Comparison of ENCODE assay signal across 1 cellular context in the genomic region with DNA sequence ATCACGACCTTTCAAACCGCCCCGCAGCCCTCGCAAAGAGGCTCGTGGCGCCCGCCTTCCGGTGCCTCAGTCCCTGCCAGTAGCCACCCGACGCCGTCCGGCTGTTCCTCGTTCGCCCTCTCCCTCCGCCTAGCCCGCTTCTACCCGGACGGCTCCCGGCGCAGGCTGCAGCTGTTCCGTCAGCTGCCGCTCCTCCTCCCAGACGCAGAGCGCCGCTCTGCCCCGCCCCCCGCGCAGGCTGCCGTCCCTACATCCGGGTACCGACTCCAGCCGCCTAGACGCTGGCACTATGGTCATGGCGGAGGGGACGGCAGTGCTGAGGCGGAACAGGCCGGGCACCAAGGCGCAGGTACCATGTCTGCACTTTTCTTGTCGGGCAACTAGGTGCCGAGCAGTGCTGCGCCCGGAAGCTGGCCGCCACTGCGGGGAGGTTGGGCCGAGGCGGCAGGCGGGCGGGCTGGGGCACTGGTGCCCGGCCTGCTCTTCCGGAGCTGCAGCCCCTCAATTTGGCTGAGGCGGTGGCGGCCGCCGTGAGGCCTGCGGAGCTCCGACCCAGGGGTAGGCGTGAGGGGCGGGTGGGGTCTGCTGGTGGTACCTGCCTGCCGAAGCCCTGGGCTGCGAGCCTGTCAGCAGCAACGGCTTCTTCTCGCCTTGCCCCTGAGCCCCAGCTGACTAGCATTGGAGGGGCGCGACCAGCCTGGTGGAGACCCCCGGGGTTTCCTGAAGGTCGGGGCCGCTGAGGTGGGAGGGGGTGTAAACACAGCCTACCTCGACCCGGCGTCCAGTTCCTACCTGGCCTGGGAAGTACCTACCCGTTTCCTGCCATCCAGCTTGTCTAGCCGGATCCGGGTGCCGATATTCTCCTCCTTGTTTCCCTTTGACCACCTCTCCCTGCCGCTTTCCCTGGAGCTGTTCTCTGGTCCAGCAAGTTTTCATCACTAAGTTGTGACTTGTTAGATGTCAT.
TF ChIP-seq lines count a peak whose summit lies in the region.

TSS of gene MOB4 (plus strand) at position 269 of the 964 bp plus-strand sequence. CDS start at position 290, 21 bp downstream.

TF ChIP-seq in HEK293, 187 proteins besides CTCF, POLR2A, EP300 and RAD21 (continued from another document and continues in another):
- TF ChIP-seq, protein P1, sequence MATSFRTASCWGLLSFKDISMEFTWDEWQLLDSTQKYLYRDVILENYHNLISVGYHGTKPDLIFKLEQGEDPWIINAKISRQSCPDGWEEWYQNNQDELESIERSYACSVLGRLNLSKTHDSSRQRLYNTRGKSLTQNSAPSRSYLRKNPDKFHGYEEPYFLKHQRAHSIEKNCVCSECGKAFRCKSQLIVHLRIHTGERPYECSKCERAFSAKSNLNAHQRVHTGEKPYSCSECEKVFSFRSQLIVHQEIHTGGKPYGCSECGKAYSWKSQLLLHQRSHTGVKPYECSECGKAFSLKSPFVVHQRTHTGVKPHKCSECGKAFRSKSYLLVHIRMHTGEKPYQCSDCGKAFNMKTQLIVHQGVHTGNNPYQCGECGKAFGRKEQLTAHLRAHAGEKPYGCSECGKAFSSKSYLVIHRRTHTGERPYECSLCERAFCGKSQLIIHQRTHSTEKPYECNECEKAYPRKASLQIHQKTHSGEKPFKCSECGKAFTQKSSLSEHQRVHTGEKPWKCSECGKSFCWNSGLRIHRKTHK (tag by site-specific recombination; IDR thresholded peaks at IDR 0.05) = no peak
- TF ChIP-seq INSM2 (tag by site-specific recombination; IDR thresholded peaks at IDR 0.05) = peak; percentile 23
- peak; percentile 62; the same call in 1 of the 2 replicates for TF ChIP-seq IKZF3 (tag by site-specific recombination; IDR thresholded peaks at IDR 0.05)
- no peak for TF ChIP-seq ZNF274 (IDR thresholded peaks at IDR 0.05; ENCODE audit: low read length)
- no peak for TF ChIP-seq ZNF274 (tag by site-specific recombination; IDR thresholded peaks at IDR 0.05; ENCODE audit: borderline replicate concordance)
- TF ChIP-seq SP2 (tag by site-specific recombination; IDR thresholded peaks at IDR 0.05) = peak; percentile 90
- peak; percentile 88; the same call in 1 of the 2 replicates for TF ChIP-seq ZNF580 (tag by site-specific recombination; IDR thresholded peaks at IDR 0.05)
- TF ChIP-seq ZNF433 (tag by site-specific recombination; IDR thresholded peaks at IDR 0.05; ENCODE audit: low read depth) = no peak
- TF ChIP-seq YY2 (tag by site-specific recombination; IDR thresholded peaks at IDR 0.05) = peak; percentile 82
- TF ChIP-seq ZNF785 (tag by site-specific recombination; IDR thresholded peaks at IDR 0.05) = no peak
- peak; percentile 89 for TF ChIP-seq ZNF501 (tag by site-specific recombination; IDR thresholded peaks at IDR 0.05)
- TF ChIP-seq KLF16 (tag by site-specific recombination; IDR thresholded peaks at IDR 0.05) = peak; percentile 84; the same call in 1 of the 2 replicates
- no peak for TF ChIP-seq GFI1B (tag by site-specific recombination; IDR thresholded peaks at IDR 0.05)
- no peak for TF ChIP-seq ZNF350 (tag by site-specific recombination; IDR thresholded peaks at IDR 0.05)
- no peak for TF ChIP-seq ZNF302 (tag by site-specific recombination; IDR thresholded peaks at IDR 0.05; ENCODE audit: low read depth)
- no peak for TF ChIP-seq ZSCAN23 (tag by site-specific recombination; IDR thresholded peaks at IDR 0.05)
- TF ChIP-seq ZNF629 (tag by site-specific recombination; IDR thresholded peaks at IDR 0.05) = peak; percentile 70
- TF ChIP-seq ZNF24 (tag by site-specific recombination; IDR thresholded peaks at IDR 0.05) = no peak
- no peak for TF ChIP-seq ZNF548 (tag by site-specific recombination; IDR thresholded peaks at IDR 0.05)
- no peak for TF ChIP-seq ZNF670 (tag by site-specific recombination; IDR thresholded peaks at IDR 0.05; ENCODE audit: low read depth)
- no peak for TF ChIP-seq ZNF624 (tag by site-specific recombination; IDR thresholded peaks at IDR 0.05)
- peak; percentile 97 for TF ChIP-seq ZNF610 (tag by site-specific recombination; IDR thresholded peaks at IDR 0.05; ENCODE audit: borderline replicate concordance)
- TF ChIP-seq ZNF2 (tag by site-specific recombination; IDR thresholded peaks at IDR 0.05) = peak; percentile 85
- no peak for TF ChIP-seq ZNF529 (tag by site-specific recombination; IDR thresholded peaks at IDR 0.05; ENCODE audit: insufficient replicate concordance)
- no peak for TF ChIP-seq ZNF132 (tag by site-specific recombination; IDR thresholded peaks at IDR 0.05; ENCODE audit: borderline replicate concordance)
- TF ChIP-seq, protein P2, sequence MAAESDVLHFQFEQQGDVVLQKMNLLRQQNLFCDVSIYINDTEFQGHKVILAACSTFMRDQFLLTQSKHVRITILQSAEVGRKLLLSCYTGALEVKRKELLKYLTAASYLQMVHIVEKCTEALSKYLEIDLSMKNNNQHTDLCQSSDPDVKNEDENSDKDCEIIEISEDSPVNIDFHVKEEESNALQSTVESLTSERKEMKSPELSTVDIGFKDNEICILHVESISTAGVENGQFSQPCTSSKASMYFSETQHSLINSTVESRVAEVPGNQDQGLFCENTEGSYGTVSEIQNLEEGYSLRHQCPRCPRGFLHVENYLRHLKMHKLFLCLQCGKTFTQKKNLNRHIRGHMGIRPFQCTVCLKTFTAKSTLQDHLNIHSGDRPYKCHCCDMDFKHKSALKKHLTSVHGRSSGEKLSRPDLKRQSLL (tag by site-specific recombination; IDR thresholded peaks at IDR 0.05) = no peak
- TF ChIP-seq ZNF292 (tag by site-specific recombination; IDR thresholded peaks at IDR 0.05; ENCODE audit: borderline replicate concordance, low read depth) = no peak
- peak; percentile 93 for TF ChIP-seq TRIM28 (IDR thresholded peaks at IDR 0.05; ENCODE audit: borderline replicate concordance, low read length)
- no peak for TF ChIP-seq ZNF10 (tag by site-specific recombination; IDR thresholded peaks at IDR 0.05)
- no peak for TF ChIP-seq ZBTB21 (tag by site-specific recombination; IDR thresholded peaks at IDR 0.05)
- TF ChIP-seq WT1 (tag by site-specific recombination; IDR thresholded peaks at IDR 0.05) = peak; percentile 35
- no peak for TF ChIP-seq ZNF423 (tag by site-specific recombination; IDR thresholded peaks at IDR 0.05)
- TF ChIP-seq ZNF37A (tag by site-specific recombination; IDR thresholded peaks at IDR 0.05) = no peak
- TF ChIP-seq ZNF324 (tag by site-specific recombination; IDR thresholded peaks at IDR 0.05) = peak; percentile 50; the same call in 1 of the 2 replicates
- no peak for TF ChIP-seq ZNF488 (tag by site-specific recombination; IDR thresholded peaks at IDR 0.05)
- peak; percentile 100 for TF ChIP-seq ZNF341 (tag by site-specific recombination; IDR thresholded peaks at IDR 0.05; ENCODE audit: low read depth)
- TF ChIP-seq ZNF394 (tag by site-specific recombination; IDR thresholded peaks at IDR 0.05; ENCODE audit: borderline replicate concordance) = peak; percentile 78; the same call in 1 of the 2 replicates
- no peak for TF ChIP-seq GLI2 (tag by site-specific recombination; IDR thresholded peaks at IDR 0.05; ENCODE audit: borderline replicate concordance, low read depth)
- TF ChIP-seq ZNF391 (tag by site-specific recombination; IDR thresholded peaks at IDR 0.05; ENCODE audit: borderline replicate concordance, low read depth) = no peak
- TF ChIP-seq, protein P3, sequence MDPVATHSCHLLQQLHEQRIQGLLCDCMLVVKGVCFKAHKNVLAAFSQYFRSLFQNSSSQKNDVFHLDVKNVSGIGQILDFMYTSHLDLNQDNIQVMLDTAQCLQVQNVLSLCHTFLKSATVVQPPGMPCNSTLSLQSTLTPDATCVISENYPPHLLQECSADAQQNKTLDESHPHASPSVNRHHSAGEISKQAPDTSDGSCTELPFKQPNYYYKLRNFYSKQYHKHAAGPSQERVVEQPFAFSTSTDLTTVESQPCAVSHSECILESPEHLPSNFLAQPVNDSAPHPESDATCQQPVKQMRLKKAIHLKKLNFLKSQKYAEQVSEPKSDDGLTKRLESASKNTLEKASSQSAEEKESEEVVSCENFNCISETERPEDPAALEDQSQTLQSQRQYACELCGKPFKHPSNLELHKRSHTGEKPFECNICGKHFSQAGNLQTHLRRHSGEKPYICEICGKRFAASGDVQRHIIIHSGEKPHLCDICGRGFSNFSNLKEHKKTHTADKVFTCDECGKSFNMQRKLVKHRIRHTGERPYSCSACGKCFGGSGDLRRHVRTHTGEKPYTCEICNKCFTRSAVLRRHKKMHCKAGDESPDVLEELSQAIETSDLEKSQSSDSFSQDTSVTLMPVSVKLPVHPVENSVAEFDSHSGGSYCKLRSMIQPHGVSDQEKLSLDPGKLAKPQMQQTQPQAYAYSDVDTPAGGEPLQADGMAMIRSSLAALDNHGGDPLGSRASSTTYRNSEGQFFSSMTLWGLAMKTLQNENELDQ (tag by site-specific recombination; IDR thresholded peaks at IDR 0.05; ENCODE audit: low read depth) = no peak
- TF ChIP-seq ZNF521 (tag by site-specific recombination; IDR thresholded peaks at IDR 0.05) = no peak
- TF ChIP-seq GLI4 (tag by site-specific recombination; IDR thresholded peaks at IDR 0.05) = no peak
- TF ChIP-seq, protein P4, sequence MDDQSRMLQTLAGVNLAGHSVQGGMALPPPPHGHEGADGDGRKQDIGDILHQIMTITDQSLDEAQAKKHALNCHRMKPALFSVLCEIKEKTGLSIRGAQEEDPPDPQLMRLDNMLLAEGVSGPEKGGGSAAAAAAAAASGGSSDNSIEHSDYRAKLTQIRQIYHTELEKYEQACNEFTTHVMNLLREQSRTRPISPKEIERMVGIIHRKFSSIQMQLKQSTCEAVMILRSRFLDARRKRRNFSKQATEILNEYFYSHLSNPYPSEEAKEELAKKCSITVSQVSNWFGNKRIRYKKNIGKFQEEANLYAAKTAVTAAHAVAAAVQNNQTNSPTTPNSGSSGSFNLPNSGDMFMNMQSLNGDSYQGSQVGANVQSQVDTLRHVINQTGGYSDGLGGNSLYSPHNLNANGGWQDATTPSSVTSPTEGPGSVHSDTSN (CRISPR knock-in tag; IDR thresholded peaks at IDR 0.05) = peak; percentile 82
- TF ChIP-seq ZNF549 (tag by site-specific recombination; IDR thresholded peaks at IDR 0.05) = no peak
- 0 out of 2 replicates have a peak, but pooled peaks have one; percentile 55 for TF ChIP-seq REPIN1 (tag by site-specific recombination; IDR thresholded peaks at IDR 0.05; ENCODE audit: low read depth)
- TF ChIP-seq ZNF146 (tag by site-specific recombination; IDR thresholded peaks at IDR 0.05) = peak; percentile 34; the same call in 1 of the 2 replicates
- TF ChIP-seq ZNF664 (tag by site-specific recombination; IDR thresholded peaks at IDR 0.05) = no peak
- TF ChIP-seq TCF7L2 (IDR thresholded peaks at IDR 0.05; ENCODE audit: borderline replicate concordance, low read depth, low read length) = no peak
- peak; percentile 91 for TF ChIP-seq ZBTB17 (tag by site-specific recombination; IDR thresholded peaks at IDR 0.05)
- no peak for TF ChIP-seq PRDM1 (tag by site-specific recombination; IDR thresholded peaks at IDR 0.05)
- TF ChIP-seq ZNF677 (tag by site-specific recombination; IDR thresholded peaks at IDR 0.05) = no peak
- no peak for TF ChIP-seq ZNF184 (tag by site-specific recombination; IDR thresholded peaks at IDR 0.05)
- TF ChIP-seq ZFHX2 (tag by site-specific recombination; conservative IDR thresholded peaks at IDR 0.05) = 0 out of 2 replicates have a peak, but pooled peaks have one; percentile 26
- TF ChIP-seq, protein P5, sequence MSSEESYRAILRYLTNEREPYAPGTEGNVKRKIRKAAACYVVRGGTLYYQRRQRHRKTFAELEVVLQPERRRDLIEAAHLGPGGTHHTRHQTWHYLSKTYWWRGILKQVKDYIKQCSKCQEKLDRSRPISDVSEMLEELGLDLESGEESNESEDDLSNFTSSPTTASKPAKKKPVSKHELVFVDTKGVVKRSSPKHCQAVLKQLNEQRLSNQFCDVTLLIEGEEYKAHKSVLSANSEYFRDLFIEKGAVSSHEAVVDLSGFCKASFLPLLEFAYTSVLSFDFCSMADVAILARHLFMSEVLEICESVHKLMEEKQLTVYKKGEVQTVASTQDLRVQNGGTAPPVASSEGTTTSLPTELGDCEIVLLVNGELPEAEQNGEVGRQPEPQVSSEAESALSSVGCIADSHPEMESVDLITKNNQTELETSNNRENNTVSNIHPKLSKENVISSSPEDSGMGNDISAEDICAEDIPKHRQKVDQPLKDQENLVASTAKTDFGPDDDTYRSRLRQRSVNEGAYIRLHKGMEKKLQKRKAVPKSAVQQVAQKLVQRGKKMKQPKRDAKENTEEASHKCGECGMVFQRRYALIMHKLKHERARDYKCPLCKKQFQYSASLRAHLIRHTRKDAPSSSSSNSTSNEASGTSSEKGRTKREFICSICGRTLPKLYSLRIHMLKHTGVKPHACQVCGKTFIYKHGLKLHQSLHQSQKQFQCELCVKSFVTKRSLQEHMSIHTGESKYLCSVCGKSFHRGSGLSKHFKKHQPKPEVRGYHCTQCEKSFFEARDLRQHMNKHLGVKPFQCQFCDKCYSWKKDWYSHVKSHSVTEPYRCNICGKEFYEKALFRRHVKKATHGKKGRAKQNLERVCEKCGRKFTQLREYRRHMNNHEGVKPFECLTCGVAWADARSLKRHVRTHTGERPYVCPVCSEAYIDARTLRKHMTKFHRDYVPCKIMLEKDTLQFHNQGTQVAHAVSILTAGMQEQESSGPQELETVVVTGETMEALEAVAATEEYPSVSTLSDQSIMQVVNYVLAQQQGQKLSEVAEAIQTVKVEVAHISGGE (tag by site-specific recombination; conservative IDR thresholded peaks at IDR 0.05; ENCODE audit: low read depth) = peak; percentile 97
